Comparison of ENCODE assay signal across 8 cellular contexts in the genomic region with DNA sequence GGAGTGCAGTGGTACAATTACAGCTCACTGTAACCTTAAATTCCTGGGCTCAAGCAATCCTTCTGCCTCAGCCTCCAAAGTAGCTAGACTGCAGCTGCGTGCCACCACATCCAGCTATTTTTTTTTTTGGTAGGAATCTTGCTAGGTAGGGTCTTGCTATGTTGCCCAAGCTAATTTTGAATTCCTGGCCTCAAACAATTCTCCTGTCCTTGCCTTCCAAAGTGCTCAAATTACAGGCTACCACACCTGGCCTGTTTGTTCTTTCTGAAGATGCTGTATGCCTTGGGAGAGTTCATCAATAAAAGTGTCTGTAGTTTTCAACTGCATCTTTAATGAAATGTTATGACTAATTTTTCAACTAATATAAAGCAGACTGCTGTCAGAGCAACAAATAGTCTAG. TPM values are rescaled to one million over a fixed set of nuclear protein-coding genes. Genes with fewer than 3 reads are reported as not detected.
DNase-seq lines count a peak whose midpoint lies in the region; ATAC-seq, FAIRE-seq and TF ChIP-seq lines count a peak whose summit lies in the region.

No MANE protein-coding gene starts in this region.

- TF ChIP-seq CTCF in bronchial epithelial cell (IDR thresholded peaks at IDR 0.05; ENCODE audit: insufficient read depth, low read length, severe bottlenecking): no peak
- TF ChIP-seq CTCF in neutrophil (IDR thresholded peaks at IDR 0.05): no peak

- H3K4me3 ChIP-seq in bronchial epithelial cell (ENCODE audit: low read depth, low read length) (peak overlapping the region; percentile 19), neutrophil (ENCODE audit: low read depth in 1 of 2, low read length in 1 of 2) (peak overlapping the region; percentile 64 to 72)

- no peaks in the 10 kb centered on the region for H3K9me3 ChIP-seq in neutrophil

- in situ Hi-C loops in Caki2 (cut with HindIII; ENCODE audit: low pct_unique_long_range_greater_than_20kb, low sequenced_read_pairs): no loop called here
- in situ Hi-C loops in KBM-7 (cut with MboI; ENCODE audit: low pct_unique_long_range_greater_than_20kb, low sequenced_read_pairs): no loop called here

- DNase-seq in Caki2 (ENCODE audit: low read depth) (peak; percentile 3), KBM-7 (peak; percentile 4), bronchial epithelial cell (ENCODE audit: low read depth) (no peak), NCI-H82 treated with DMSO at 0.1 percent for 48 hours (lab: John Stamatoyannopoulos, UW; ENCODE audit: unreplicated experiment) (no peak), COLO829 (ENCODE audit: low spot score) (no peak), GM19240 (ENCODE audit: insufficient read length, low spot score) (no peak)

- H3K36me3 ChIP-seq in bronchial epithelial cell (ENCODE audit: control insufficient read depth, insufficient read depth, low read length) (no peaks in the 10 kb centered on the region), neutrophil (peaks cover 4% of the 10 kb centered on the region)

- peaks cover 25 to 32% of the 10 kb centered on the region in 2 experiments for H3K4me1 ChIP-seq in neutrophil (ENCODE audit: control insufficient read depth in 1 of 2, insufficient read depth in 1 of 2, low read depth in 1 of 2, low read length in 1 of 2)

- H3K27me3 ChIP-seq in bronchial epithelial cell (ENCODE audit: control insufficient read depth, insufficient read depth, low read length) (no peaks in the 10 kb centered on the region), neutrophil (no peaks in the 10 kb centered on the region)

- no peak for ATAC-seq in HG03520 (IDR thresholded peaks at IDR 0.05; ENCODE audit: unreplicated experiment)

- H3K27ac ChIP-seq in neutrophil: peak overlapping the region; percentile 92

- FAIRE-seq in bronchial epithelial cell (lab: Jason Lieb, UNC): no peak

RNA-seq across cellular contexts. Expression of gene SAMD9, which starts 0.5 kb away (rescaled TPM):
- total RNA-seq in Caki2 (2014; rRNA removed; shearing (Covaris generic); ENCODE audit: low replicate concordance): 4.0 and 6.4 TPM in 2 replicates
- 5.5 and 13.2 TPM in 2 replicates for total RNA-seq in bronchial epithelial cell

RNA-seq across cellular contexts. Expression of gene SAMD9L, which starts 30.9 kb away (rescaled TPM):
- total RNA-seq in Caki2 (2014; rRNA removed; shearing (Covaris generic); ENCODE audit: low replicate concordance): 0.17 and 1.0 TPM in 2 replicates
- under 0.01 and 0.64 TPM in 2 replicates for total RNA-seq in bronchial epithelial cell

Comparison
In these comparisons a context has a peak if more than half of its experiments do, and no peak if none do; other contexts are left out.
1. DNase-seq: peak in Caki2 (single experiment) and KBM-7 (single experiment); none in bronchial epithelial cell (single experiment), NCI-H82 treated with DMSO at 0.1 percent for 48 hours (single experiment), COLO829 (single experiment) and GM19240 (single experiment).